8 cellular contexts compared by ENCODE assay signal in the genomic region with DNA sequence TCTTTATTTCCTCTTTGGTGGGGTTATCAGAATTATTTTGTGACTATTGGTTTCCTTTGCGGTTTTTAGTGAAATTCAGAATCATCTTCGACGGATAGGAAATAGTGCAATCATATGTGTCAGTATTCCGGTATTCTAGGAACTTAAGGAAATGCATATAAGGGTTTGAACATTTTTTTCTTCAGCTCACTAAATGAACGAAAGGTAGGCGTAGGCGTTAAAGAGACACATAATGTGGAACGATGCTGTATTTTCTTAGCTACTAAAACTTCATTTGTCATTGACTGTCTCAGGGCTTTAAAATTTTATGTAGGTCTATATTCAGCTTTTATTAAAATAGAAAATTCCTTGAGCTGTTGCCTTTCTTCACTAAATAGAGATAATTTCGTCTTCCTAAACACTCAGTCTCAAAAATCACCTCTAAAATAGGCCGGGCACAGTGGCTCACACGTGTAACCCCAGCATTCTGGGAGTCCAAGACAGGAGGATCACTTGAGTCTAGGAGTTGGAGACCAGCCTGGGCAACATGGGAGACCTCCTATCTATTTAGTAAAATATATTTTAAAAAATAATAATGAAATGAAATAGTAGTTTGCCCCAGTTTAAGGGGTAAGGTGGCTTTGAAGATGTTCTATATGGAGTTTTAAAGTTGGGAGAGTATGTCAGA. TPM values are rescaled to one million over a fixed set of nuclear protein-coding genes. Genes with fewer than 3 reads are reported as not detected.
DNase-seq lines count a peak whose midpoint lies in the region; ATAC-seq and TF ChIP-seq lines count a peak whose summit lies in the region.

No MANE protein-coding gene starts in this region.

- peak overlapping the region; percentile 81 for H3K56ac ChIP-seq in mesendoderm (ENCODE audit: low read length)

- no peak for TF ChIP-seq CTCF in right atrium auricular region (IDR thresholded peaks at IDR 0.05)
- no peak for TF ChIP-seq CTCF in uterus (IDR thresholded peaks at IDR 0.05)

- no peaks in the 10 kb centered on the region for H3K27me3 ChIP-seq in right atrium auricular region
- H3K27me3 ChIP-seq in mesendoderm (ENCODE audit: insufficient read depth, low read length, poor library complexity): no peaks in the 10 kb centered on the region
- no peaks in the 10 kb centered on the region for H3K27me3 ChIP-seq in uterus

- H3K18ac ChIP-seq in mesendoderm (ENCODE audit: low read length): no peak overlapping the region

- H3K4me1 ChIP-seq in right atrium auricular region: peaks cover 0 to 21% of the 10 kb centered on the region in 2 donors
- H3K4me1 ChIP-seq in mesendoderm (ENCODE audit: control insufficient read depth, low read depth, low read length): no peaks in the 10 kb centered on the region
- no peaks in the 10 kb centered on the region for H3K4me1 ChIP-seq in uterus

- intact Hi-C loops in left cardiac atrium (cut with DNase I): loop anchor here in 1 of 2 donors (5.0 kb wide), 1 partner anchor 36 kb away; no protein-coding TSS in a partner anchor
- intact Hi-C loops in uterus (cut with DNase I; ENCODE audit: low total_unique reads): no loop called here

- H2AK5ac ChIP-seq in mesendoderm (ENCODE audit: low read length): no peak overlapping the region

- H3K79me2 ChIP-seq in mesendoderm (ENCODE audit: control insufficient read depth, insufficient read depth, low read length): peaks cover 18% of the 10 kb centered on the region

- no peak overlapping the region for H3K23ac ChIP-seq in mesendoderm (ENCODE audit: low read length)

- ATAC-seq in left cardiac atrium (no peak), GM18870 (IDR thresholded peaks at IDR 0.05; ENCODE audit: unreplicated experiment) (no peak)

- H3K36me3 Mint-ChIP-seq in activated naive CD8-positive, alpha-beta T cell: no peaks in the 10 kb centered on the region

- H3K9ac ChIP-seq in mesendoderm (ENCODE audit: low read length): peak overlapping the region; percentile 83

- H3K4me1 Mint-ChIP-seq in activated naive CD8-positive, alpha-beta T cell (ENCODE audit: low read depth): peaks cover 55% of the 10 kb centered on the region

- no peak overlapping the region for H4K5ac ChIP-seq in mesendoderm (ENCODE audit: low read length)

- H3K27ac ChIP-seq in right atrium auricular region: peak overlapping the region; percentile 95 to 98
- H3K27ac ChIP-seq in mesendoderm (ENCODE audit: low read depth, low read length): peak overlapping the region; percentile 98
- peak overlapping the region; percentile 93 to 94 for H3K27ac ChIP-seq in uterus

- TF ChIP-seq POLR2A in uterus (IDR thresholded peaks at IDR 0.05): no peak

- no peaks in the 10 kb centered on the region for H3K9me3 Mint-ChIP-seq in activated naive CD8-positive, alpha-beta T cell (ENCODE audit: low read depth)

- peak overlapping the region in 1 of 2 donors; percentile 81 for H3K4me3 ChIP-seq in right atrium auricular region
- H3K4me3 ChIP-seq in mesendoderm (ENCODE audit: low read length): no peak overlapping the region
- H3K4me3 ChIP-seq in uterus: no peak overlapping the region

- DNase-seq in right atrium auricular region (ENCODE audit: low spot score): no peak
- no peak for DNase-seq in left cardiac atrium
- DNase-seq in mesendoderm: no peak
- no peak for DNase-seq in uterus
- DNase-seq in NCI-H226: no peak
- DNase-seq in NCI-H510A (lab: John Stamatoyannopoulos, UW): no peak

- no peaks in the 10 kb centered on the region for H3K79me1 ChIP-seq in mesendoderm (ENCODE audit: low read length)

- H2BK5ac ChIP-seq in mesendoderm (ENCODE audit: low read length): no peak overlapping the region

- no peak overlapping the region for H4K8ac ChIP-seq in mesendoderm (ENCODE audit: low read depth, low read length)

- no peaks in the 10 kb centered on the region for H3K27me3 Mint-ChIP-seq in activated naive CD8-positive, alpha-beta T cell

- peak overlapping the region; percentile 75 for H3K4me2 ChIP-seq in mesendoderm (ENCODE audit: low read length)

- peak overlapping the region; percentile 98 for H3K27ac Mint-ChIP-seq in activated naive CD8-positive, alpha-beta T cell

- H3K4me3 Mint-ChIP-seq in activated naive CD8-positive, alpha-beta T cell: peak overlapping the region; percentile 94

- no CpG with 5 or more reads among the region's 11 CpGs for WGBS in mesendoderm (ENCODE audit: extremely low coverage, insufficient coverage, low lambda C conversion rate)

- H2BK15ac ChIP-seq in mesendoderm (replicated peaks; ENCODE audit: low read depth): no peak overlapping the region

- no peaks in the 10 kb centered on the region for H3K9me3 ChIP-seq in right atrium auricular region
- no peaks in the 10 kb centered on the region for H3K9me3 ChIP-seq in uterus

- H3K36me3 ChIP-seq in right atrium auricular region (no peaks in the 10 kb centered on the region), mesendoderm (ENCODE audit: control insufficient read depth, insufficient read depth, low read length) (no peaks in the 10 kb centered on the region), uterus (no peaks in the 10 kb centered on the region)

- H3K4ac ChIP-seq in mesendoderm (ENCODE audit: low read depth, low read length): no peak overlapping the region

- H2BK120ac ChIP-seq in mesendoderm (ENCODE audit: low read depth, low read length): no peak overlapping the region

RNA-seq across cellular contexts. Expression of a gene that starts 1.5 kb away (rescaled TPM):
- total RNA-seq in right atrium auricular region (10 to 100 TPM; 20.3 to 37.3 TPM), left cardiac atrium (10 to 100 TPM; 22.8 to 32.6 TPM), uterus (100 to 1,000 TPM in 1 of 4 donors, 10 to 100 TPM in 3; 21.0 to 158 (median 37.0) TPM)
- polyA plus RNA-seq in mesendoderm (2013, experiment 1 of 2): 55.5 TPM
- polyA plus RNA-seq in mesendoderm (2013, experiment 2 of 2): 56.6 TPM
